In genomic region chr20:54177378-54177777, GRCh38 we compare ENCODE assay signal across 27 cellular contexts. TPM values are rescaled to one million over a fixed set of nuclear protein-coding genes. Genes with fewer than 3 reads are reported as not detected.
"Had no signal": no experiment of that assay in that cellular context is flagged by ENCODE, and none has a peak within 500 bp of the region (broad histone marks: within the 10 kb centered on the region; RNA-seq: fewer than 3 reads in every experiment).

No MANE protein-coding gene starts in this region.

- H3K9me3 ChIP-seq: esophagus squamous epithelium, gastrocnemius medialis, heart right ventricle, left lung, lower lobe of right lung, mucosa of descending colon had no signal

- DNase-seq: dermis blood vessel endothelial cell; dorsolateral prefrontal cortex; effector CD4-positive, alpha-beta T cell; effector memory CD4-positive, alpha-beta T cell; esophagus squamous epithelium; foreskin fibroblast; foreskin melanocyte; gastrocnemius medialis; glutamatergic neuron; head of caudate nucleus; heart right ventricle; hippocampal formation; left cardiac atrium; left lung; left ventricle myocardium superior; lower lobe of right lung; mesenchymal stem cell; mucosa of descending colon had no signal

- H3K9me3 Mint-ChIP-seq: mesothelial cell of epicardium had no signal

- ATAC-seq: esophagus mucosa, gastrocnemius medialis, heart right ventricle, left cardiac atrium, left lung, left ventricle myocardium superior, lower lobe of right lung, mucosa of descending colon had no signal

- H3K4me3 ChIP-seq: coronary artery, dorsolateral prefrontal cortex, esophagus squamous epithelium, gastrocnemius medialis, heart right ventricle, left lung, lower lobe of right lung, mucosa of descending colon had no signal

- H3K27ac ChIP-seq: coronary artery, dorsolateral prefrontal cortex, esophagus squamous epithelium, gastrocnemius medialis, heart right ventricle, left lung, lower lobe of right lung had no signal

- H3K36me3 Mint-ChIP-seq: mesothelial cell of epicardium had no signal

- FAIRE-seq: colon, endothelial cell of umbilical vein, islet of Langerhans had no signal

- H3K4me3 Mint-ChIP-seq: mesothelial cell of epicardium had no signal

RNA-seq across cellular contexts. Expression of gene CYP24A1, which starts 3.6 kb away (rescaled TPM):
- total RNA-seq: dermis blood vessel endothelial cell, endothelial cell of umbilical vein, glomerular endothelial cell, heart right ventricle, left cardiac atrium, left ventricle myocardium superior, lung microvascular endothelial cell, mesenteric fat pad, mucosa of descending colon had no signal
- polyA plus RNA-seq: endothelial cell of umbilical vein, heart right ventricle had no signal
